ENCODE assay signal across 9 cellular contexts in the genomic region with DNA sequence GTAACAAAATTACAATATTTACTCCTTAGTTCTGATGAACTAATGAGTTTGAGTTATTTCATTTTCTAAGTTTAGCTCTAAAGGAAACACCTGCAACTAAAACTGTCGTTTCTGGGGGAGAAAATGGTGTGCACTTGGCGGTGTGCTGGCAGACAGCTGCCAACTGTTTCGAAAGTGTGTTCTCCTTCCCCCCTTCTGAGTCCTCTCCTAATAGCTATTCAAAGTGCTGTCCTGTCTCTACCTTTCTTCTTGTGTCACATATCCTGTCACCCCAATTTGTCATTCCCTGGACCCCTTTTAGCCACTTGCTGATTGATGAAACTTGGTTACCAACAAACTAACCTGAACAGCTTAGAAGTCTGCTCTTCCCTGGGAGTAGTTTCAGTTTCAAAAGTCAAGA. TPM values are rescaled to one million over a fixed set of nuclear protein-coding genes. Genes with fewer than 3 reads are reported as not detected.
A peak's percentile ranks its signal among the peaks of the same experiment; 100 is the strongest.
DNase-seq lines count a peak whose midpoint lies in the region; ATAC-seq and TF ChIP-seq lines count a peak whose summit lies in the region.
"Had no signal": no experiment of that assay in that cellular context is flagged by ENCODE, and none has a peak within 500 bp of the region (broad histone marks: within the 10 kb centered on the region; RNA-seq: fewer than 3 reads in every experiment).

No MANE protein-coding gene starts in this region.

- no TSS peak for BruUV-seq in A673 (replicated peaks; lab: Mats Ljungman, UMichigan)

- H3K27ac ChIP-seq in A673 (ENCODE audit: low read depth, low read length, poor library complexity, severe bottlenecking), result no peak overlapping the region

- intact Hi-C loops in A673 (cut with micrococcal nuclease; ENCODE audit: unreplicated experiment), result no loop called here

- no peaks in the 10 kb centered on the region for H3K27me3 ChIP-seq in A673 (replicated peaks; ENCODE audit: insufficient read depth, low read depth, low read length, poor library complexity)

- CTCF ChIA-PET in A673 (lab: Charles Lee), result no interaction called here

- H3K9me3 Mint-ChIP-seq in stimulated activated naive CD8-positive, alpha-beta T cell treated with anti-CD3 and anti-CD28 coated beads, Interleukin-15, Interleukin-2, amounts not matched to agents 100 ng/mL and 50 ng/mL, for 24 hours, result no peaks in the 10 kb centered on the region
- H3K9me3 Mint-ChIP-seq in activated naive CD8-positive, alpha-beta T cell (ENCODE audit: low read depth), result no peaks in the 10 kb centered on the region

- H3K4me1 Mint-ChIP-seq in stimulated activated naive CD8-positive, alpha-beta T cell treated with anti-CD3 and anti-CD28 coated beads, Interleukin-15, Interleukin-2, amounts not matched to agents 100 ng/mL and 50 ng/mL, for 24 hours (ENCODE audit: low read depth), result peaks cover 75% of the 10 kb centered on the region
- H3K4me1 Mint-ChIP-seq in activated naive CD8-positive, alpha-beta T cell (ENCODE audit: low read depth), result peaks cover 63% of the 10 kb centered on the region

- no peak for ATAC-seq in stimulated activated naive CD8-positive, alpha-beta T cell treated with anti-CD3 and anti-CD28 coated beads, Interleukin-15, Interleukin-2, amounts not matched to agents 100 U/mL and 50 U/mL, for 24 hours
- ATAC-seq in HG03108 (IDR thresholded peaks at IDR 0.05; ENCODE audit: unreplicated experiment), result peak; percentile 53

- TF ChIP-seq CTCF in A673 (conservative IDR thresholded peaks at IDR 0.05; ENCODE audit: low read depth, low read length), result no peak

- no peaks in the 10 kb centered on the region for H3K36me3 Mint-ChIP-seq in stimulated activated naive CD8-positive, alpha-beta T cell treated with anti-CD3 and anti-CD28 coated beads, Interleukin-15, Interleukin-2, amounts not matched to agents 100 ng/mL and 50 ng/mL, for 24 hours (ENCODE audit: low read depth)
- no peaks in the 10 kb centered on the region for H3K36me3 Mint-ChIP-seq in activated naive CD8-positive, alpha-beta T cell

- POLR2A ChIA-PET in A673 (lab: Charles Lee; ENCODE audit: low non-redundant PET), result no interaction called here

- H3K9me3 ChIP-seq in A673 (ENCODE audit: low read depth, low read length, poor library complexity, severe bottlenecking), result no peaks in the 10 kb centered on the region

- no peak overlapping the region for H3K4me3 ChIP-seq in A673 (ENCODE audit: low read depth, low read length, poor library complexity, severe bottlenecking)
- H3K4me3 ChIP-seq: skin epidermis had no signal

- H3K4me3 Mint-ChIP-seq in stimulated activated naive CD8-positive, alpha-beta T cell treated with anti-CD3 and anti-CD28 coated beads, Interleukin-15, Interleukin-2, amounts not matched to agents 100 ng/mL and 50 ng/mL, for 24 hours, result peak overlapping the region; percentile 90
- peak overlapping the region; percentile 87 for H3K4me3 Mint-ChIP-seq in activated naive CD8-positive, alpha-beta T cell

- DNase-seq in stimulated activated naive CD8-positive, alpha-beta T cell treated with anti-CD3 and anti-CD28 coated beads, Interleukin-15, Interleukin-2, amounts not matched to agents 100 U/mL and 50 U/mL, for 24 hours, result no peak
- no peak for DNase-seq in kidney tubule cell (ENCODE audit: low spot score)
- DNase-seq in A673 (ENCODE audit: low spot score), result no peak
- no peak for DNase-seq in inferior parietal cortex (ENCODE audit: extremely low spot score)
- no peak for DNase-seq in NCI-H1436 (lab: John Stamatoyannopoulos, UW)

- H3K27me3 Mint-ChIP-seq in stimulated activated naive CD8-positive, alpha-beta T cell treated with anti-CD3 and anti-CD28 coated beads, Interleukin-15, Interleukin-2, amounts not matched to agents 100 ng/mL and 50 ng/mL, for 24 hours, result no peaks in the 10 kb centered on the region
- H3K27me3 Mint-ChIP-seq in activated naive CD8-positive, alpha-beta T cell, result no peaks in the 10 kb centered on the region

- H3K36me3 ChIP-seq in A673 (ENCODE audit: insufficient read depth, low read length, poor library complexity, severe bottlenecking), result no peaks in the 10 kb centered on the region

- H3K4me1 ChIP-seq in A673 (ENCODE audit: insufficient read depth, low read length, poor library complexity, severe bottlenecking), result peaks cover 13% of the 10 kb centered on the region

- peak overlapping the region; percentile 96 for H3K27ac Mint-ChIP-seq in stimulated activated naive CD8-positive, alpha-beta T cell treated with anti-CD3 and anti-CD28 coated beads, Interleukin-15, Interleukin-2, amounts not matched to agents 100 ng/mL and 50 ng/mL, for 24 hours
- H3K27ac Mint-ChIP-seq in activated naive CD8-positive, alpha-beta T cell, result peak overlapping the region; percentile 83

RNA-seq across cellular contexts. Expression of gene UBE2J1, which starts 4.9 kb away (rescaled TPM):
- 36.1 and 38.6 TPM in 2 replicates for total RNA-seq in A673 (2021)

RNA-seq across cellular contexts. Expression of gene GABRR2, which starts 42.3 kb away (rescaled TPM):
- total RNA-seq in A673 (2021), result 0.67 and 0.74 TPM in 2 replicates

RNA-seq across cellular contexts. Expression of gene RRAGD, which starts 54.7 kb away (rescaled TPM):
- 9.5 and 10.6 TPM in 2 replicates for total RNA-seq in A673 (2021)
